Comparison of ENCODE assay signal across 28 cellular contexts in the genomic region with DNA sequence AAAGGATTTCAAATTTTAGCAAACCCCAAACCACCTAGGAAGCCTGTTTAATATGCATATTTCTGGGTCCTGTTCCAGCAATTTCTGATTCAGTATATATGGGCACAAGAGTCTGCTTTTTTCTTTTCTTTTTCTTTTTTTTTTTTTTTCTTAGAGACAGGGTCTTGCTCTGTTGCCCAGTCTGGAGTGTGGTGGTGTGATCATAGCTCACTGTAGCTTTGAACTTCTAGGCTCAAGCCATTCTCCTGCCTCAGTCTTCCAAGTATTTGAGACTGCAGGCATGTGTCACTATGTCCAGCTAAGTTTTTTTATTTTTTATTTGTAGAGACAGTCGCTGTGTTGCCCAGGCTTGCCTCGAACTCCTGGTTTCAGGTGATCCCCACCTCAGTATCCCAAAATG.
"Had no signal": no experiment of that assay in that cellular context is flagged by ENCODE, and none has a peak within 500 bp of the region (broad histone marks: within the 10 kb centered on the region; RNA-seq: fewer than 3 reads in every experiment).

No MANE protein-coding gene starts in this region.

- FAIRE-seq: urothelium cell line had no signal

- H3K9me3 Mint-ChIP-seq: stimulated activated effector memory CD8-positive, alpha-beta T cell treated with anti-CD3 and anti-CD28 coated beads, Interleukin-12 subunit alpha, Interleukin-12 subunit beta, amount 100 ng/mL, for 72 hours; stimulated activated memory B cell treated with anti-CD40 and anti-IgM and Interleukin-4, amounts not matched to agents 10 μg/mL and 1 μg/mL and 100 μg/mL, for 72 hours; stimulated activated naive B cell treated with anti-CD40 and anti-IgM and Interleukin-4, amounts not matched to agents 10 μg/mL and 1 μg/mL and 100 μg/mL, for 72 hours; stimulated activated naive CD8-positive, alpha-beta T cell treated with anti-CD3 and anti-CD28 coated beads, Interleukin-15, amount 100 ng/mL, for 72 hours; stimulated activated naive CD8-positive, alpha-beta T cell treated with anti-CD3 and anti-CD28 coated beads, Interleukin-15, Interleukin-2, amounts not matched to agents 100 ng/mL and 50 ng/mL, for 24 hours; type B pancreatic cell had no signal

- ATAC-seq: stimulated activated effector memory CD8-positive, alpha-beta T cell treated with anti-CD3 and anti-CD28 coated beads, Interleukin-12 subunit alpha, Interleukin-12 subunit beta, amount 100 ng/mL, for 72 hours; stimulated activated memory B cell treated with anti-CD40 and anti-IgM and Interleukin-4, amounts not matched to agents 10 μg/mL and 1 μg/mL and 100 μg/mL, for 72 hours; stimulated activated naive B cell treated with anti-CD40 and anti-IgM and Interleukin-4, amounts not matched to agents 10 μg/mL and 1 μg/mL and 100 μg/mL, for 72 hours; stimulated activated naive CD8-positive, alpha-beta T cell treated with anti-CD3 and anti-CD28 coated beads, Interleukin-15, amount 100 ng/mL, for 72 hours; stimulated activated naive CD8-positive, alpha-beta T cell treated with anti-CD3 and anti-CD28 coated beads, Interleukin-15, Interleukin-2, amounts not matched to agents 100 U/mL and 50 U/mL, for 24 hours; upper lobe of right lung had no signal

- DNase-seq: stimulated activated CD4-positive, alpha-beta T cell treated with anti-CD3 and anti-CD28 coated beads, Interleukin-2, amount 100 ng/mL, for 48 hours; stimulated activated CD4-positive, alpha-beta T cell treated with anti-CD3 and anti-CD28 coated beads, Interleukin-4, amount 100 ng/mL, for 1 hour; stimulated activated CD4-positive, alpha-beta T cell treated with anti-CD3 and anti-CD28 coated beads, Interleukin-4, amount 100 ng/mL, for 24 hours; stimulated activated CD4-positive, alpha-beta T cell treated with anti-CD3 and anti-CD28 coated beads, Interleukin-4, amount 100 ng/mL, for 4 hours; stimulated activated CD8-positive, alpha-beta memory T cell treated with anti-CD3 and anti-CD28 coated beads, Interleukin-4, amount 100 ng/mL, for 48 hours; stimulated activated naive B cell treated with anti-CD40 and anti-IgM and Interleukin-4, amounts not matched to agents 10 μg/mL and 1 μg/mL and 100 μg/mL, for 72 hours; stimulated activated naive CD4-positive, alpha-beta T cell; stimulated activated naive CD4-positive, alpha-beta T cell treated with Interleukin-2 at 50 U/mL for 16 hours; stimulated activated naive CD8-positive, alpha-beta T cell treated with anti-CD3 and anti-CD28 coated beads, Interleukin-15, amount 100 ng/mL, for 72 hours; stimulated activated naive CD8-positive, alpha-beta T cell treated with anti-CD3 and anti-CD28 coated beads, Interleukin-15, Interleukin-2, amounts not matched to agents 100 U/mL and 50 U/mL, for 24 hours; stomach; substantia nigra; testis; thyroid gland; tibial artery; transverse colon; upper lobe of left lung; upper lobe of right lung; uterus had no signal

- H3K4me3 ChIP-seq: stomach, suprapubic skin, testis, thoracic aorta, thyroid gland, tibial artery, tibial nerve, transverse colon, upper lobe of left lung, upper lobe of right lung, uterus, vagina had no signal

- H3K9me3 ChIP-seq: stomach, suprapubic skin, testis, thoracic aorta, thyroid gland, tibial artery, tibial nerve, transverse colon, upper lobe of left lung, upper lobe of right lung, uterus, vagina had no signal

- H3K27ac ChIP-seq: stomach, suprapubic skin, testis, thoracic aorta, thyroid gland, tibial artery, tibial nerve, transverse colon, upper lobe of left lung, upper lobe of right lung, uterus, vagina had no signal

- H3K4me1 ChIP-seq: stomach, suprapubic skin, testis, thyroid gland, tibial artery, tibial nerve, transverse colon, upper lobe of left lung, upper lobe of right lung, uterus, vagina had no signal

- H3K27me3 Mint-ChIP-seq: stimulated activated memory B cell treated with anti-CD40 and anti-IgM and Interleukin-4, amounts not matched to agents 10 μg/mL and 1 μg/mL and 100 μg/mL, for 72 hours; stimulated activated naive B cell treated with anti-CD40 and anti-IgM and Interleukin-4, amounts not matched to agents 10 μg/mL and 1 μg/mL and 100 μg/mL, for 72 hours; stimulated activated naive CD8-positive, alpha-beta T cell treated with anti-CD3 and anti-CD28 coated beads, Interleukin-15, amount 100 ng/mL, for 72 hours; stimulated activated naive CD8-positive, alpha-beta T cell treated with anti-CD3 and anti-CD28 coated beads, Interleukin-15, Interleukin-2, amounts not matched to agents 100 ng/mL and 50 ng/mL, for 24 hours; type B pancreatic cell had no signal

- H3K36me3 ChIP-seq: thoracic aorta, thyroid gland, upper lobe of right lung, uterus, vagina had no signal

- H3K4me3 Mint-ChIP-seq: stimulated activated effector memory CD8-positive, alpha-beta T cell treated with anti-CD3 and anti-CD28 coated beads, Interleukin-12 subunit alpha, Interleukin-12 subunit beta, amount 100 ng/mL, for 72 hours; stimulated activated memory B cell treated with anti-CD40 and anti-IgM and Interleukin-4, amounts not matched to agents 10 μg/mL and 1 μg/mL and 100 μg/mL, for 72 hours; stimulated activated naive B cell treated with anti-CD40 and anti-IgM and Interleukin-4, amounts not matched to agents 10 μg/mL and 1 μg/mL and 100 μg/mL, for 72 hours; stimulated activated naive CD8-positive, alpha-beta T cell treated with anti-CD3 and anti-CD28 coated beads, Interleukin-15, amount 100 ng/mL, for 72 hours; stimulated activated naive CD8-positive, alpha-beta T cell treated with anti-CD3 and anti-CD28 coated beads, Interleukin-15, Interleukin-2, amounts not matched to agents 100 ng/mL and 50 ng/mL, for 24 hours; type B pancreatic cell had no signal

- H3K27ac Mint-ChIP-seq: stimulated activated effector memory CD8-positive, alpha-beta T cell treated with anti-CD3 and anti-CD28 coated beads, Interleukin-12 subunit alpha, Interleukin-12 subunit beta, amount 100 ng/mL, for 72 hours; stimulated activated memory B cell treated with anti-CD40 and anti-IgM and Interleukin-4, amounts not matched to agents 10 μg/mL and 1 μg/mL and 100 μg/mL, for 72 hours; stimulated activated naive B cell treated with anti-CD40 and anti-IgM and Interleukin-4, amounts not matched to agents 10 μg/mL and 1 μg/mL and 100 μg/mL, for 72 hours; stimulated activated naive CD8-positive, alpha-beta T cell treated with anti-CD3 and anti-CD28 coated beads, Interleukin-15, amount 100 ng/mL, for 72 hours; stimulated activated naive CD8-positive, alpha-beta T cell treated with anti-CD3 and anti-CD28 coated beads, Interleukin-15, Interleukin-2, amounts not matched to agents 100 ng/mL and 50 ng/mL, for 24 hours; type B pancreatic cell had no signal

- H3K27me3 ChIP-seq: stomach, suprapubic skin, testis, thyroid gland, tibial artery, tibial nerve, transverse colon, upper lobe of left lung, upper lobe of right lung, uterus, vagina had no signal
